ENCODE assay signal across 9 cellular contexts in the genomic region with DNA sequence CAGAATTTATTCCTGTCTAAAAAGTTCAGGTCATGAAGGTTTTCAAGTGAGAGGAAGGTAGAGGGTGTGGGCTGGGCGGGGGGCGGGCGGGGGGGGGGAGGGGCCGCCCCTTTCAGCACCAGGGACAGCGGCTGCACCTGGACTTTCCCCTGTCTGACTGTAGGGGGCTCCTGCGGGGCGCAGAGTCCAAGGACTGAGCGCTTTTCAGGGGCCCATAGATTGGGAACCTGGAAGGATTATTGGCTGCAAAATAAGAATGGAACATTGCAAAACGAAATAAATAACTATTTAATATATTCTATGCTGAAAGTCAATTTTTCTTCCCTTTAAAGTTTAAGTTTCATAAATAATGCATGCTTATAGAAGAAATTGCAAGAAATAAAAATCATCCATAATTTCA. TPM values are rescaled to one million over a fixed set of nuclear protein-coding genes. Genes with fewer than 3 reads are reported as not detected.
DNase-seq lines count a peak whose midpoint lies in the region; ATAC-seq and TF ChIP-seq lines count a peak whose summit lies in the region.
"Had no signal": no experiment of that assay in that cellular context is flagged by ENCODE, and none has a peak within 500 bp of the region (broad histone marks: within the 10 kb centered on the region; RNA-seq: fewer than 3 reads in every experiment).

No MANE protein-coding gene starts in this region.

- H3K4me3 Mint-ChIP-seq in naive thymus-derived CD8-positive, alpha-beta T cell: no peak overlapping the region

- peaks cover 3% of the 10 kb centered on the region for H3K4me1 ChIP-seq in Loucy (ENCODE audit: insufficient read depth, low read length, poor library complexity, severe bottlenecking)

- peak; percentile 50 for TF ChIP-seq CTCF in Loucy (conservative IDR thresholded peaks at IDR 0.05; ENCODE audit: low read length)

- no peak overlapping the region for H3K4me2 ChIP-seq in Loucy (ENCODE audit: low read depth, low read length, poor library complexity, severe bottlenecking)

- H3K4me1 Mint-ChIP-seq in naive thymus-derived CD8-positive, alpha-beta T cell: peaks cover 0 to 9% (median 2%) of the 10 kb centered on the region in 4 donors

- H3K9me2 ChIP-seq in Loucy (replicated peaks; ENCODE audit: low read depth, low read length): no peaks in the 10 kb centered on the region

- H3K79me2 ChIP-seq in Loucy (ENCODE audit: insufficient read depth, low read length): no peaks in the 10 kb centered on the region

- H3K27me3 ChIP-seq in Loucy (ENCODE audit: insufficient read depth, low read length, poor library complexity, severe bottlenecking): no peaks in the 10 kb centered on the region

- POLR2A ChIA-PET in naive thymus-derived CD8-positive, alpha-beta T cell (lab: Charles Lee): no interaction called here

- peaks cover 13 to 35% (median 20%) of the 10 kb centered on the region in 5 donors for H3K27me3 Mint-ChIP-seq in naive thymus-derived CD8-positive, alpha-beta T cell

- DNase-seq in SIG-M5 treated with dmso at 0.1 percent for 504 hours (lab: John Stamatoyannopoulos, UW; ENCODE audit: unreplicated experiment) (peak; percentile 12), SIG-M5 (lab: John Stamatoyannopoulos, UW) (no peak), NCI-H1930 (lab: John Stamatoyannopoulos, UW) (no peak)
- DNase-seq in activated gamma-delta T cell treated with anti-CD3 and anti-CD28 coated beads, Interleukin-2, amount 50 U/mL, for 16 hours (ENCODE audit: low read depth): peak; percentile 11
- DNase-seq in naive thymus-derived CD8-positive, alpha-beta T cell: peak in 7 of 10 donors; percentile 9 to 38 (median 25)

- peak in 1 of 2 donors; percentile 50 for ATAC-seq in naive thymus-derived CD8-positive, alpha-beta T cell
- ATAC-seq in GM21367 (IDR thresholded peaks at IDR 0.05; ENCODE audit: unreplicated experiment): no peak
- ATAC-seq in GM21515 (IDR thresholded peaks at IDR 0.05; ENCODE audit: unreplicated experiment): no peak

- H3F3A ChIP-seq in Loucy (ENCODE audit: low read depth): no peaks in the 10 kb centered on the region

- no peak overlapping the region for H3K9ac ChIP-seq in Loucy (ENCODE audit: low read depth, low read length, poor library complexity, severe bottlenecking)

- no peak overlapping the region for H2AFZ ChIP-seq in Loucy (ENCODE audit: low read length)

- H3K36me3 Mint-ChIP-seq in naive thymus-derived CD8-positive, alpha-beta T cell: no peaks in the 10 kb centered on the region

- no peaks in the 10 kb centered on the region for H3K9me3 Mint-ChIP-seq in naive thymus-derived CD8-positive, alpha-beta T cell

- no peaks in the 10 kb centered on the region for H3K36me3 ChIP-seq in Loucy (ENCODE audit: insufficient read depth, low read length)
- H3K36me3 ChIP-seq: thoracic aorta had no signal

- H3K9me3 ChIP-seq in Loucy (ENCODE audit: insufficient read depth, low read depth, low read length): no peaks in the 10 kb centered on the region
- H3K9me3 ChIP-seq: thoracic aorta had no signal

- H3K4me3 ChIP-seq in Loucy (ENCODE audit: low read length, poor library complexity, severe bottlenecking): no peak overlapping the region
- H3K4me3 ChIP-seq: thoracic aorta had no signal

- H4K20me1 ChIP-seq in Loucy (ENCODE audit: insufficient read depth, low read length, poor library complexity, severe bottlenecking): no peaks in the 10 kb centered on the region

- no peak overlapping the region for H3K27ac Mint-ChIP-seq in naive thymus-derived CD8-positive, alpha-beta T cell

RNA-seq across cellular contexts. Expression of a gene that starts 8.9 kb away (rescaled TPM):
- total RNA-seq in naive thymus-derived CD8-positive, alpha-beta T cell: not detected
- polyA plus RNA-seq in naive thymus-derived CD8-positive, alpha-beta T cell: not detected

RNA-seq across cellular contexts. Expression of a gene that starts 16.8 kb away (rescaled TPM):
- total RNA-seq in naive thymus-derived CD8-positive, alpha-beta T cell: not detected
- not detected for polyA plus RNA-seq in naive thymus-derived CD8-positive, alpha-beta T cell
- total RNA-seq: thoracic aorta had no signal

RNA-seq across cellular contexts. Expression of a gene that starts 41.1 kb away (rescaled TPM):
- total RNA-seq in naive thymus-derived CD8-positive, alpha-beta T cell: 1 to 10 TPM; 1.8 to 1.9 TPM
- not detected for polyA plus RNA-seq in naive thymus-derived CD8-positive, alpha-beta T cell

Comparison
In these comparisons a context has a peak if more than half of its experiments do, and no peak if none do; other contexts are left out.
1. DNase-seq: peak in SIG-M5 treated with dmso at 0.1 percent for 504 hours (single experiment), activated gamma-delta T cell treated with anti-CD3 and anti-CD28 coated beads, Interleukin-2, amount 50 U/mL, for 16 hours (single experiment) and naive thymus-derived CD8-positive, alpha-beta T cell (7 of 10); none in SIG-M5 (single experiment) and NCI-H1930 (0 of 2).